In the genomic region with DNA sequence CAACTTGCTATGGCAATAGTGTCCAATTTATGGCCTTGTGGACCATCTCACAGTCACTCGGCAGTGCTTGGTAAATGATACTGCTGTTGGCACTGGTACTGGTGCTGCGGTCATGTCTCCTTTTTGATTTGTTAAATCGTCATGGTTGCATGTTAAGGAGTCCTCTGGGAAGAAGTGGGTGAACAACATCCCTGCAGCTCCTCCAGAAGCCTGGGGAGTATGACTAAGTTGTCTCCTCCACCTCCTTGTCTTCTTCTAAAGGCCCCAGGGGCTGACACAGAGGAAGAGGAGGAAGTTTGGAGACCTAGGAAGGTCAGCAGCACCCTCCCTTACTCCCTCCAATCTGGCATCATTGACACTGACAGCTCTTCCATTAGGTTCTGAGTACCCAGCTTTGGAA, we compare ENCODE assay signal across 8 cellular contexts. TPM values are rescaled to one million over a fixed set of nuclear protein-coding genes. Genes with fewer than 3 reads are reported as not detected.
DNase-seq lines count a peak whose midpoint lies in the region; ATAC-seq and TF ChIP-seq lines count a peak whose summit lies in the region.

No MANE protein-coding gene starts in this region.

- peaks cover 68% of the 10 kb centered on the region for H4K20me1 ChIP-seq in Loucy (ENCODE audit: insufficient read depth, low read length, poor library complexity, severe bottlenecking)

- peak overlapping the region; percentile 76 to 93 (median 86) for H3K4me3 Mint-ChIP-seq in naive thymus-derived CD4-positive, alpha-beta T cell

- CTCF ChIA-PET in naive thymus-derived CD4-positive, alpha-beta T cell (lab: Charles Lee) = interaction anchor here (0.7 to 2.7 kb wide), 3 partner anchors 9 to 23 kb away, joined by 3 to 15 read pairs (median 9); no protein-coding TSS in a partner anchor

- peak overlapping the region; percentile 80 for H3K9ac ChIP-seq in Loucy (ENCODE audit: low read depth, low read length, poor library complexity, severe bottlenecking)
- peak overlapping the region in 1 of 2 donors; percentile 69 for H3K9ac ChIP-seq in colonic mucosa (ENCODE audit: low read depth in 2 of 2, low read length in 2 of 2)

- H3K27me3 ChIP-seq in Loucy (ENCODE audit: insufficient read depth, low read length, poor library complexity, severe bottlenecking) = no peaks in the 10 kb centered on the region
- no peaks in the 10 kb centered on the region for H3K27me3 ChIP-seq in colonic mucosa
- no peaks in the 10 kb centered on the region for H3K27me3 ChIP-seq in naive thymus-derived CD4-positive, alpha-beta T cell (ENCODE audit: control insufficient read depth in 2 of 2, insufficient read depth in 2 of 2, low read length in 2 of 2)

- no peak overlapping the region for H3K4me3 ChIP-seq in AG09309 (ENCODE audit: control insufficient read depth, low read depth, low read length)
- peak overlapping the region; percentile 74 for H3K4me3 ChIP-seq in Loucy (ENCODE audit: low read length, poor library complexity, severe bottlenecking)
- no peak overlapping the region for H3K4me3 ChIP-seq in colonic mucosa
- H3K4me3 ChIP-seq in naive thymus-derived CD4-positive, alpha-beta T cell (ENCODE audit: low read length) = peak overlapping the region; percentile 51

- no peaks in the 10 kb centered on the region for H3K9me2 ChIP-seq in Loucy (replicated peaks; ENCODE audit: low read depth, low read length)

- H3K9me3 Mint-ChIP-seq in naive thymus-derived CD4-positive, alpha-beta T cell = peaks cover 0 to 4% (median 0%) of the 10 kb centered on the region in 11 donors

- intact Hi-C loops in colonic mucosa (cut with DNase I) = no loop called here
- intact Hi-C loops in naive thymus-derived CD4-positive, alpha-beta T cell (cut with micrococcal nuclease) = loop anchor here (1.0 to 5.0 kb wide), 7 partner anchors 9 to 412 kb away; a partner anchor contains a TSS

- no peak for ATAC-seq in naive thymus-derived CD4-positive, alpha-beta T cell

- H3F3A ChIP-seq in Loucy (ENCODE audit: low read depth) = no peaks in the 10 kb centered on the region

- H3K4me2 ChIP-seq in Loucy (ENCODE audit: low read depth, low read length, poor library complexity, severe bottlenecking) = peak overlapping the region; percentile 85

- H3K79me2 ChIP-seq in Loucy (ENCODE audit: insufficient read depth, low read length) = peaks cover 100% of the 10 kb centered on the region

- no peak overlapping the region for H2AFZ ChIP-seq in Loucy (ENCODE audit: low read length)

- peaks cover 0 to 17% (median 4%) of the 10 kb centered on the region in 5 donors for H3K36me3 Mint-ChIP-seq in naive thymus-derived CD4-positive, alpha-beta T cell

- POLR2A ChIA-PET in naive thymus-derived CD4-positive, alpha-beta T cell (lab: Charles Lee) = interaction anchor here (1.1 to 5.9 kb wide), 6 partner anchors 8 to 30 kb away, joined by 3 to 60 read pairs (median 10); a partner anchor contains a TSS

- H3K27me3 Mint-ChIP-seq in naive thymus-derived CD4-positive, alpha-beta T cell = no peaks in the 10 kb centered on the region

- peaks cover 80 to 100% (median 99%) of the 10 kb centered on the region in 7 donors for H3K4me1 Mint-ChIP-seq in naive thymus-derived CD4-positive, alpha-beta T cell

- H3K36me3 ChIP-seq in Loucy (ENCODE audit: insufficient read depth, low read length) (no peaks in the 10 kb centered on the region; the same call in 1 of the 2 replicates), colonic mucosa (no peaks in the 10 kb centered on the region)
- H3K36me3 ChIP-seq in naive thymus-derived CD4-positive, alpha-beta T cell (ENCODE audit: control insufficient read depth in 2 of 3, insufficient read depth in 3 of 3, low read length in 3 of 3) = no peaks in the 10 kb centered on the region

- H3K27ac Mint-ChIP-seq in naive thymus-derived CD4-positive, alpha-beta T cell = peak overlapping the region; percentile 87 to 97 (median 94)

- H3K27ac ChIP-seq in colonic mucosa = peak overlapping the region; percentile 53
- H3K27ac ChIP-seq in naive thymus-derived CD4-positive, alpha-beta T cell (ENCODE audit: low read depth, low read length) = peak overlapping the region; percentile 78

- H3K9me3 ChIP-seq in Loucy (ENCODE audit: insufficient read depth, low read depth, low read length) = no peaks in the 10 kb centered on the region
- no peaks in the 10 kb centered on the region for H3K9me3 ChIP-seq in colonic mucosa
- H3K9me3 ChIP-seq in naive thymus-derived CD4-positive, alpha-beta T cell (ENCODE audit: control insufficient read depth in 2 of 3, low read length in 3 of 3) = no peaks in the 10 kb centered on the region

- DNase-seq in AG09309 (ENCODE audit: low read depth) (peak; percentile 92), colonic mucosa (no peak), NCI-H526 (lab: John Stamatoyannopoulos, UW) (no peak), NCI-H128 (lab: John Stamatoyannopoulos, UW; ENCODE audit: unreplicated experiment) (no peak), NCI-H510A (lab: John Stamatoyannopoulos, UW) (no peak), AG08396 (ENCODE audit: low spot score) (no peak)
- DNase-seq in naive thymus-derived CD4-positive, alpha-beta T cell = no peak

- H3K4me1 ChIP-seq in Loucy (ENCODE audit: insufficient read depth, low read length, poor library complexity, severe bottlenecking) (peaks cover 100% of the 10 kb centered on the region), colonic mucosa (peaks cover 34% of the 10 kb centered on the region)
- H3K4me1 ChIP-seq in naive thymus-derived CD4-positive, alpha-beta T cell (ENCODE audit: control insufficient read depth in 2 of 2, insufficient read depth in 2 of 2, low read length in 2 of 2) = peaks cover 58 to 97% of the 10 kb centered on the region in 2 donors

- no peak for TF ChIP-seq CTCF in AG09309 (IDR thresholded peaks at IDR 0.05; ENCODE audit: control insufficient read depth, insufficient read depth, low read depth, low read length, missing control alignments)
- TF ChIP-seq CTCF in Loucy (conservative IDR thresholded peaks at IDR 0.05; ENCODE audit: low read length) = no peak
- TF ChIP-seq CTCF in colonic mucosa (IDR thresholded peaks at IDR 0.05) = no peak

RNA-seq across cellular contexts. Expression of a gene that starts 8.5 kb away (rescaled TPM):
- total RNA-seq in colonic mucosa = 1 to 10 TPM; 5.9 to 9.6 TPM
- total RNA-seq in naive thymus-derived CD4-positive, alpha-beta T cell = 100 to 1,000 TPM in 1 of 5 experiments, 10 to 100 TPM in 4; 20.0 to 129 (median 27.8) TPM
- 10 to 100 TPM; 17.8 to 18.0 TPM for polyA plus RNA-seq in naive thymus-derived CD4-positive, alpha-beta T cell

RNA-seq across cellular contexts. Expression of a gene that starts 23.9 kb away (rescaled TPM):
- total RNA-seq in colonic mucosa = under 1 TPM in 1 of 2 donors, not detected in 1; 0.11 TPM
- total RNA-seq in naive thymus-derived CD4-positive, alpha-beta T cell = under 1 TPM in 1 of 5 experiments, not detected in 4; 0.17 TPM
- not detected for polyA plus RNA-seq in naive thymus-derived CD4-positive, alpha-beta T cell

Comparison
In these comparisons a context has a peak if more than half of its experiments do, and no peak if none do; other contexts are left out.
1. H3K4me3 ChIP-seq: peak in Loucy (single experiment) and naive thymus-derived CD4-positive, alpha-beta T cell (single experiment); none in AG09309 (single experiment) and colonic mucosa (single experiment).